20 cellular contexts compared by ENCODE assay signal in the genomic region with DNA sequence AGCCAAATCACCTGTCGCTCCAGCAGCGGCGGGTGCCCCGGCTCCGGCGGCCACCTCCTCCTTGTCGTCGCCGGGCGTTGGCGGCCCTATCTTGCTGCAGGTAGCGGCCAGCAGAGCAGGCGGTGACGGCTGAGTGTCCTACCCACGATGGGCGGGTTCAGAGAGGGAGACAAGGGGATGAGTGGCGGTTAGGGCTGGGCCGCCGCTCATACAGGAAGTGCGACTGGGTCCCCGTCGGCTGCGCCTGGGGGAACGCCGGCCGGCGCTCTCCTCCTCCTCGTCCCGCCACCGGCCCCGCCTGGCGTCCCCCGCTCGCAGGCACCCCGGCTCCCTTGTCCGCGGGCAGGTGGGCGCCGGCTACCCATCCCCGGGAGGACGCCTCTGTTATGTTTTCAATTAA.
"Had no signal": no experiment of that assay in that cellular context is flagged by ENCODE, and none has a peak within 500 bp of the region (broad histone marks: within the 10 kb centered on the region; RNA-seq: fewer than 3 reads in every experiment).

No MANE protein-coding gene starts in this region.

- H3K27me3 ChIP-seq: left lung, neutrophil, suprapubic skin, upper lobe of right lung had no signal

- H3K4me1 Mint-ChIP-seq: memory B cell; naive thymus-derived CD8-positive, alpha-beta T cell had no signal

- H3K27me3 Mint-ChIP-seq: activated CD8-positive, alpha-beta T cell treated with anti-CD3 and anti-CD28 coated beads for 36 hours; activated naive CD8-positive, alpha-beta T cell; memory B cell; naive thymus-derived CD8-positive, alpha-beta T cell had no signal

- H3K4me1 ChIP-seq: left lung, parathyroid adenoma, suprapubic skin, upper lobe of right lung had no signal

- H3K27ac ChIP-seq: left lung, neutrophil, parathyroid adenoma, suprapubic skin, upper lobe of right lung had no signal

- H3K9me3 ChIP-seq: left lung, neutrophil, suprapubic skin, upper lobe of right lung had no signal

- H3K4me3 ChIP-seq: left lung, suprapubic skin, upper lobe of right lung had no signal

- ATAC-seq: activated CD8-positive, alpha-beta T cell treated with anti-CD3 and anti-CD28 coated beads for 36 hours; activated T-cell treated with anti-CD3 and anti-CD28 coated beads, Interleukin-2, amount 50 U/mL, for 4 hours; esophagus mucosa; left lung; naive thymus-derived CD8-positive, alpha-beta T cell; upper lobe of right lung had no signal

- H3K36me3 ChIP-seq: left lung, neutrophil, suprapubic skin, upper lobe of right lung had no signal

- H3K4me3 Mint-ChIP-seq: activated CD8-positive, alpha-beta T cell treated with anti-CD3 and anti-CD28 coated beads for 36 hours; activated naive CD8-positive, alpha-beta T cell; activated T-cell treated with anti-CD3 and anti-CD28 coated beads, Interleukin-2, amount 50 U/mL, for 4 hours; memory B cell; naive thymus-derived CD8-positive, alpha-beta T cell; T-helper 1 cell treated with Interleukin-12 subunit alpha and Interleukin-12 subunit beta and Interleukin-4 antibody, amounts not matched to agents 30 μg/mL and 1 μg/mL, for 36 hours had no signal

- DNase-seq: activated CD4-positive, alpha-beta T cell treated with anti-CD3 and anti-CD28 coated beads for 48 hours; activated CD8-positive, alpha-beta T cell treated with anti-CD3 and anti-CD28 coated beads for 36 hours; activated effector memory CD4-positive, alpha-beta T cell treated with anti-CD3 and anti-CD28 coated beads, Interleukin-2, amount 50 U/mL, for 16 hours; activated T-cell treated with anti-CD3 and anti-CD28 coated beads, Interleukin-2, amount 50 U/mL, for 4 hours; amniotic stem cell; islet precursor cell; retina; stimulated activated CD4-positive, alpha-beta T cell treated with anti-CD3 and anti-CD28 coated beads, Interleukin-15, amount 100 ng/mL, for 24 hours; stimulated activated CD4-positive, alpha-beta T cell treated with anti-CD3 and anti-CD28 coated beads, Interleukin-4, amount 100 ng/mL, for 24 hours; stimulated activated naive CD4-positive, alpha-beta T cell treated with Interleukin-2 at 50 U/mL for 16 hours; upper lobe of right lung had no signal

- H3K27ac Mint-ChIP-seq: activated CD8-positive, alpha-beta T cell treated with anti-CD3 and anti-CD28 coated beads for 36 hours; activated naive CD8-positive, alpha-beta T cell; memory B cell; naive thymus-derived CD8-positive, alpha-beta T cell; T-helper 1 cell treated with Interleukin-12 subunit alpha and Interleukin-12 subunit beta and Interleukin-4 antibody, amounts not matched to agents 30 μg/mL and 1 μg/mL, for 36 hours had no signal
